ENCODE assay signal across 15 cellular contexts in the genomic region with DNA sequence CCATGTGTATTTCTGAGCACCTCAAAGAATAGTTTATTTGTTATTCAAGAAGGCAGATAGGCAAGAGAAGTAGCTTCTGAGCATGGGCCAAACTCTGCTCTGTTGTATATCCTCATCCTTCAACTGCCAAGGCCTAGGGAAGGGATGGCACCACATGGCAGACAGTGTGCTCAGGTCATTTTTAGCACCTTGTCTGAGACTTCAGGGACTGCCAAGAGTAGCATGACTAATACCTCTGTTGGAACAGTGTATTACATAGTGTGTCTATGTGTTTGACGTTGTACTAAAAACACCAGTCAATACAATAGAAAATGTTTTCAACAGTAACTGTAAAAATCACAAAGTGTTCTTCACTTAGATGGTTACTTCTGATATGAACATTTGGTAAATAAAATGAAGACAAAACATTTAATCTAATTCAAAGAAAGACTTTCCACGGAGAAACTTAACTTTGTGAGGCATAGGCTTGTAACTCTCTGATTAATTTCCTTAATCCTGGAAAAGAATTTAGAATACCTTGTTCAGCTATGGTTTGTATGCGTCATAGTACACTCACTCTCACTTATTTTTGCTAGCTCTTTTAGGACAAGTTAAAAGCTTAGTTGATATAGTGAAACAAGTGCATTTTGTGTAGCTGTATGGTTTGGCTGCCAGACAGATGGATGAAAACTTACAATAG.
"Had no signal": no experiment of that assay in that cellular context is flagged by ENCODE, and none has a peak within 500 bp of the region (broad histone marks: within the 10 kb centered on the region; RNA-seq: fewer than 3 reads in every experiment).

No MANE protein-coding gene starts in this region.

- H3K4me3 ChIP-seq: colonic mucosa, neural progenitor cell, pancreas, tibial artery had no signal

- DNase-seq: activated CD4-positive, alpha-beta T cell treated with anti-CD3 and anti-CD28 coated beads for 1 hour; activated CD4-positive, alpha-beta T cell treated with anti-CD3 and anti-CD28 coated beads, Interleukin-2, amount 50 U/mL, for 4 hours; activated naive CD4-positive, alpha-beta T cell treated with anti-CD3 and anti-CD28 coated beads for 36 hours; activated naive CD8-positive, alpha-beta T cell treated with anti-CD3 and anti-CD28 coated beads, Interleukin-2, amount 50 U/mL, for 24 hours; activated T-cell treated with anti-CD3 and anti-CD28 coated beads, Interleukin-2, amount 50 U/mL, for 1 hour; aorta; central memory CD4-positive, alpha-beta T cell; colonic mucosa; midbrain; pancreas; stimulated activated CD4-positive, alpha-beta T cell treated with anti-CD3 and anti-CD28 coated beads, Interleukin-2, amount 100 ng/mL, for 48 hours; stimulated activated naive B cell treated with anti-CD40 and anti-IgM and Interleukin-4, amounts not matched to agents 10 μg/mL and 1 μg/mL and 100 μg/mL, for 72 hours; tibial artery had no signal

- H3K4me1 ChIP-seq: colonic mucosa, neural progenitor cell, pancreas, tibial artery had no signal

- H3K27me3 ChIP-seq: colonic mucosa, neural progenitor cell, pancreas, tibial artery had no signal

- ATAC-seq: activated naive CD8-positive, alpha-beta T cell treated with anti-CD3 and anti-CD28 coated beads, Interleukin-2, amount 50 U/mL, for 24 hours; pancreas; stimulated activated naive B cell treated with anti-CD40 and anti-IgM and Interleukin-4, amounts not matched to agents 10 μg/mL and 1 μg/mL and 100 μg/mL, for 72 hours had no signal

- H3K9me3 ChIP-seq: colonic mucosa, pancreas, tibial artery had no signal

- H3K27ac ChIP-seq: colonic mucosa, neural progenitor cell, pancreas, tibial artery, VCaP had no signal

- H3K36me3 ChIP-seq: colonic mucosa, neural progenitor cell, pancreas, tibial artery had no signal
